In the genomic region with DNA sequence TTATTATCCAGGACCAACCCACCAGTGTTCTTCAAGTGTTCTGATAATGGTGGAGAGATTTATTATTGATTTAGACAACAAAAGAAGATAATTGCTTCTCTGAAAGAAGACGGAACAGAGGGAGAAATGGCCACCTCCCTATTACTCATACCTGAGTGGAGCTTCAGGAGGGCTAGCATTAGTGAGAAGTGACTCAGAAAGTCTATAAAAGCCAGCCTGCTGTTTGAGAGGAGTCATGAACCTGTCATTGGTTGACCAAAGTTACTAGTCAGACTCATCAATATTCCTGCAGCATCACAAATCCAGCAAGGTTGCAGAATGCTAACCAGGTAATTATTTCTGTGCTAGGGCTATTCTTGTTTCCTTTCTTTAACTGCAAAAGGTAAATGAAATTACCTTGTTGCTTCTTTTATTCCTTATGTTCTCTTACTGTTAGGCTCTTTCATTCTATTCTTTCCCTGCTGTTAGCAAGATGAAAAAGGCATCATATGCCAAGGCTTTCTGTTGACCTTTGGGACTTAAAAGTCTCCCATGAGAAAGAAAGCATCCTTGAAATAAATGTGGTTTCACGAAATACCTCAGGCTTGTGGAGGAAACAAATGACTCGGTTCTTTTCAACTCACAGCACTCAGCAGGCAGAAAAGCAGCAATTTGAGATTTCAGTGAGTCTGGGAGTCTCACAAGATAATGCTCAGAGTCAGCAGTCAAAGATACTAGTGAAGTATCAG, we compare ENCODE assay signal across 11 cellular contexts.
DNase-seq lines count a peak whose midpoint lies in the region; ATAC-seq, FAIRE-seq and TF ChIP-seq lines count a peak whose summit lies in the region.
"Had no signal": no experiment of that assay in that cellular context is flagged by ENCODE, and none has a peak within 500 bp of the region (broad histone marks: within the 10 kb centered on the region; RNA-seq: fewer than 3 reads in every experiment).

No MANE protein-coding gene starts in this region.

- DNase-seq in left ventricle myocardium inferior = no peak
- DNase-seq in right atrium auricular region (ENCODE audit: low spot score) = no peak
- DNase-seq in SJCRH30 = peak; percentile 5 to 51
- peak; percentile 76 to 86 for DNase-seq in foreskin fibroblast
- DNase-seq in urothelium cell line (ENCODE audit: low spot score) = peak; percentile 82
- DNase-seq in D721Med (ENCODE audit: insufficient read length, low spot score) = no peak
- DNase-seq: CD4-positive, alpha-beta T cell; NCI-H510A treated with DMSO at 0.1 percent for 48 hours had no signal

- ATAC-seq in HG02870 (IDR thresholded peaks at IDR 0.05; ENCODE audit: unreplicated experiment) (no peak), GM18870 (IDR thresholded peaks at IDR 0.05; ENCODE audit: unreplicated experiment) (no peak)

- TF ChIP-seq CTCF in left ventricle myocardium inferior (IDR thresholded peaks at IDR 0.05; ENCODE audit: borderline replicate concordance) (no peak), right atrium auricular region (IDR thresholded peaks at IDR 0.05) (no peak), foreskin fibroblast (IDR thresholded peaks at IDR 0.05; ENCODE audit: low read depth, low read length) (no peak), D721Med (IDR thresholded peaks at IDR 0.05; ENCODE audit: insufficient read depth, missing control alignments) (no peak)

- H3K27me3 ChIP-seq in left ventricle myocardium inferior (ENCODE audit: low read depth) = no peaks in the 10 kb centered on the region
- no peaks in the 10 kb centered on the region for H3K27me3 ChIP-seq in right atrium auricular region
- H3K27me3 ChIP-seq in SJCRH30 = no peaks in the 10 kb centered on the region

- H3K36me3 ChIP-seq in left ventricle myocardium inferior (no peaks in the 10 kb centered on the region), right atrium auricular region (no peaks in the 10 kb centered on the region), SJCRH30 (no peaks in the 10 kb centered on the region)

- peak overlapping the region; percentile 35 for H3K27ac ChIP-seq in left ventricle myocardium inferior (replicated peaks)
- no peak overlapping the region for H3K27ac ChIP-seq in right atrium auricular region
- no peak overlapping the region for H3K27ac ChIP-seq in SJCRH30

- peaks cover 25% of the 10 kb centered on the region for H3K4me1 ChIP-seq in left ventricle myocardium inferior
- H3K4me1 ChIP-seq in right atrium auricular region = peaks cover 0 to 25% of the 10 kb centered on the region in 2 donors
- peaks cover 8% of the 10 kb centered on the region; the same call in 1 of the 2 replicates for H3K4me1 ChIP-seq in SJCRH30

- no peaks in the 10 kb centered on the region for H3K9me3 ChIP-seq in left ventricle myocardium inferior (replicated peaks)
- H3K9me3 ChIP-seq in right atrium auricular region = no peaks in the 10 kb centered on the region
- no peaks in the 10 kb centered on the region for H3K9me3 ChIP-seq in SJCRH30 (replicated peaks)

- intact Hi-C loops in left ventricle myocardium inferior (cut with micrococcal nuclease) = no loop called here

- FAIRE-seq in urothelium cell line (lab: Jason Lieb, UNC) (peak; percentile 27), D721Med (lab: Jason Lieb, UNC) (no peak)
- FAIRE-seq: colon had no signal

- H3K4me3 ChIP-seq in left ventricle myocardium inferior (no peak overlapping the region), right atrium auricular region (no peak overlapping the region), SJCRH30 (no peak overlapping the region), foreskin fibroblast (ENCODE audit: low read depth in 1 of 2, low read length in 2 of 2) (no peak overlapping the region)

Comparison
In these comparisons a context has a peak if more than half of its experiments do, and no peak if none do; other contexts are left out.
1. DNase-seq: peak in SJCRH30 (2 of 2), foreskin fibroblast (2 of 2) and urothelium cell line (single experiment); none in left ventricle myocardium inferior (single experiment), right atrium auricular region (single experiment) and D721Med (single experiment).